1 cellular context compared by ENCODE assay signal in the genomic region with DNA sequence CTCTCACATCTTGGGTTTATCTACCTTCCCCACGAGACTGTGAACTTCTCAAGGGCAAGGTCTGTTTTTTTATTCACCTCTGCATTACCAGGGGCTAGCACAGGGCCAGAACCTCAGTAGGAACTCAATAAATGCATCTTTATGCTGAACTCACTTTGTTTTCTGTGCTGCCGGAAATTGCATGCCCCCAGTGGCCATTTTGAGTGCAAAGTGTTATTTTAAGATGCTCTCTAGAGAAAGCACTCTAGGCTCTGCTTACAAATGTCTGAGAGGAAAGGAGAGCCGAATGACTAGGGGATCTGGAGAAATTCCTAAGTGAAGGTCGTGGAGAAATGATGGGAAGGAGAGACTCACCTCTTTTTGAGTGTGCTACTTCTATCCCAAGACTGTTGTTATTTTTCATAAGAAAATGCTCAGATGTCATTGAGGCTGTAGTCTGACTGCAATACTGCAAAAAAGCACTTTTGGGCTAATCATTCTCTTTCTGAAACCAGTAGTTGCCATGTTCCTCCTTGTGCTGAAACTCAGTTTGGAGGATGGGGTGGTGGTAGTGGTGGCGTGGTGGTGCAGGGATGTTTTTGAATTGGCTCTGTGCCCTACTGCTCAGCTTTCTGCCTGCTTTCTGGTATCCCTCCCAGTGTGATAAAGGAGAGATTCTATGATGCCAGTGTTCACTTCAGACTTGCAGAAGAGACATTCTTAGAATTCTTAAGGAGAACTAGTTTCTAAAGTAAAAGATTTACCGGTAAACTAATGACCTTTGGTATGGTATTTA.
TF ChIP-seq lines count a peak whose summit lies in the region.

No MANE protein-coding gene starts in this region.

TF ChIP-seq in SK-N-SH, 30 proteins besides CTCF, POLR2A, EP300 and RAD21 (continued from another document):
- TF ChIP-seq, protein P1, sequence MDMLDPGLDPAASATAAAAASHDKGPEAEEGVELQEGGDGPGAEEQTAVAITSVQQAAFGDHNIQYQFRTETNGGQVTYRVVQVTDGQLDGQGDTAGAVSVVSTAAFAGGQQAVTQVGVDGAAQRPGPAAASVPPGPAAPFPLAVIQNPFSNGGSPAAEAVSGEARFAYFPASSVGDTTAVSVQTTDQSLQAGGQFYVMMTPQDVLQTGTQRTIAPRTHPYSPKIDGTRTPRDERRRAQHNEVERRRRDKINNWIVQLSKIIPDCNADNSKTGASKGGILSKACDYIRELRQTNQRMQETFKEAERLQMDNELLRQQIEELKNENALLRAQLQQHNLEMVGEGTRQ (IDR thresholded peaks at IDR 0.05; ENCODE audit: borderline replicate concordance, low read depth, low read length), result no peak
- TF ChIP-seq, protein P2, sequence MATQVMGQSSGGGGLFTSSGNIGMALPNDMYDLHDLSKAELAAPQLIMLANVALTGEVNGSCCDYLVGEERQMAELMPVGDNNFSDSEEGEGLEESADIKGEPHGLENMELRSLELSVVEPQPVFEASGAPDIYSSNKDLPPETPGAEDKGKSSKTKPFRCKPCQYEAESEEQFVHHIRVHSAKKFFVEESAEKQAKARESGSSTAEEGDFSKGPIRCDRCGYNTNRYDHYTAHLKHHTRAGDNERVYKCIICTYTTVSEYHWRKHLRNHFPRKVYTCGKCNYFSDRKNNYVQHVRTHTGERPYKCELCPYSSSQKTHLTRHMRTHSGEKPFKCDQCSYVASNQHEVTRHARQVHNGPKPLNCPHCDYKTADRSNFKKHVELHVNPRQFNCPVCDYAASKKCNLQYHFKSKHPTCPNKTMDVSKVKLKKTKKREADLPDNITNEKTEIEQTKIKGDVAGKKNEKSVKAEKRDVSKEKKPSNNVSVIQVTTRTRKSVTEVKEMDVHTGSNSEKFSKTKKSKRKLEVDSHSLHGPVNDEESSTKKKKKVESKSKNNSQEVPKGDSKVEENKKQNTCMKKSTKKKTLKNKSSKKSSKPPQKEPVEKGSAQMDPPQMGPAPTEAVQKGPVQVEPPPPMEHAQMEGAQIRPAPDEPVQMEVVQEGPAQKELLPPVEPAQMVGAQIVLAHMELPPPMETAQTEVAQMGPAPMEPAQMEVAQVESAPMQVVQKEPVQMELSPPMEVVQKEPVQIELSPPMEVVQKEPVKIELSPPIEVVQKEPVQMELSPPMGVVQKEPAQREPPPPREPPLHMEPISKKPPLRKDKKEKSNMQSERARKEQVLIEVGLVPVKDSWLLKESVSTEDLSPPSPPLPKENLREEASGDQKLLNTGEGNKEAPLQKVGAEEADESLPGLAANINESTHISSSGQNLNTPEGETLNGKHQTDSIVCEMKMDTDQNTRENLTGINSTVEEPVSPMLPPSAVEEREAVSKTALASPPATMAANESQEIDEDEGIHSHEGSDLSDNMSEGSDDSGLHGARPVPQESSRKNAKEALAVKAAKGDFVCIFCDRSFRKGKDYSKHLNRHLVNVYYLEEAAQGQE (IDR thresholded peaks at IDR 0.05; ENCODE audit: low read depth, low read length), result no peak
- no peak for TF ChIP-seq NRF1 (IDR thresholded peaks at IDR 0.05; ENCODE audit: low read depth, low read length)
- TF ChIP-seq FOXJ3 (CRISPR knock-in tag; IDR thresholded peaks at IDR 0.05), result no peak
- TF ChIP-seq JUND (IDR thresholded peaks at IDR 0.05), result no peak
- TF ChIP-seq GATA2 (CRISPR knock-in tag; IDR thresholded peaks at IDR 0.05), result no peak
- TF ChIP-seq GABPA (IDR thresholded peaks at IDR 0.05; ENCODE audit: low read depth), result no peak
- no peak for TF ChIP-seq RCOR1 (IDR thresholded peaks at IDR 0.05; ENCODE audit: low read length)
- no peak for TF ChIP-seq SMC3 (IDR thresholded peaks at IDR 0.05; ENCODE audit: low read depth, low read length)
- no peak for TF ChIP-seq RFX5 (IDR thresholded peaks at IDR 0.05; ENCODE audit: low read length)
- peak; percentile 37; the same call in 1 of the 2 replicates for TF ChIP-seq TCF12 (IDR thresholded peaks at IDR 0.05)
- TF ChIP-seq NFIC (IDR thresholded peaks at IDR 0.05; ENCODE audit: borderline replicate concordance), result peak; percentile 74
- no peak for TF ChIP-seq SIN3A (IDR thresholded peaks at IDR 0.05; ENCODE audit: borderline replicate concordance, low read depth, low read length)
- TF ChIP-seq CHD2 (IDR thresholded peaks at IDR 0.05; ENCODE audit: low read length, partially characterized antibody), result no peak
- TF ChIP-seq, protein P3, sequence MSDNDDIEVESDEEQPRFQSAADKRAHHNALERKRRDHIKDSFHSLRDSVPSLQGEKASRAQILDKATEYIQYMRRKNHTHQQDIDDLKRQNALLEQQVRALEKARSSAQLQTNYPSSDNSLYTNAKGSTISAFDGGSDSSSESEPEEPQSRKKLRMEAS (IDR thresholded peaks at IDR 0.05; ENCODE audit: low read depth), result no peak
- TF ChIP-seq EZH2phosphoT487 (IDR thresholded peaks at IDR 0.05; ENCODE audit: borderline replicate concordance, low read depth), result no peak
- TF ChIP-seq, protein P4, sequence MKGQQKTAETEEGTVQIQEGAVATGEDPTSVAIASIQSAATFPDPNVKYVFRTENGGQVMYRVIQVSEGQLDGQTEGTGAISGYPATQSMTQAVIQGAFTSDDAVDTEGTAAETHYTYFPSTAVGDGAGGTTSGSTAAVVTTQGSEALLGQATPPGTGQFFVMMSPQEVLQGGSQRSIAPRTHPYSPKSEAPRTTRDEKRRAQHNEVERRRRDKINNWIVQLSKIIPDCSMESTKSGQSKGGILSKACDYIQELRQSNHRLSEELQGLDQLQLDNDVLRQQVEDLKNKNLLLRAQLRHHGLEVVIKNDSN (IDR thresholded peaks at IDR 0.05; ENCODE audit: borderline replicate concordance, low read depth), result no peak
- TF ChIP-seq YY1 (IDR thresholded peaks at IDR 0.05; ENCODE audit: low read depth), result peak; percentile 67; the same call in 1 of the 2 replicates
- no peak for TF ChIP-seq TAF1 (IDR thresholded peaks at IDR 0.05; ENCODE audit: borderline replicate concordance, low read depth, low read length)
- TF ChIP-seq FOXM1 (IDR thresholded peaks at IDR 0.05; ENCODE audit: low read depth), result no peak
- no peak; the same call in 1 of the 2 replicates for TF ChIP-seq RXRA (IDR thresholded peaks at IDR 0.05; ENCODE audit: borderline replicate concordance, low read depth)
- TF ChIP-seq, protein P5, sequence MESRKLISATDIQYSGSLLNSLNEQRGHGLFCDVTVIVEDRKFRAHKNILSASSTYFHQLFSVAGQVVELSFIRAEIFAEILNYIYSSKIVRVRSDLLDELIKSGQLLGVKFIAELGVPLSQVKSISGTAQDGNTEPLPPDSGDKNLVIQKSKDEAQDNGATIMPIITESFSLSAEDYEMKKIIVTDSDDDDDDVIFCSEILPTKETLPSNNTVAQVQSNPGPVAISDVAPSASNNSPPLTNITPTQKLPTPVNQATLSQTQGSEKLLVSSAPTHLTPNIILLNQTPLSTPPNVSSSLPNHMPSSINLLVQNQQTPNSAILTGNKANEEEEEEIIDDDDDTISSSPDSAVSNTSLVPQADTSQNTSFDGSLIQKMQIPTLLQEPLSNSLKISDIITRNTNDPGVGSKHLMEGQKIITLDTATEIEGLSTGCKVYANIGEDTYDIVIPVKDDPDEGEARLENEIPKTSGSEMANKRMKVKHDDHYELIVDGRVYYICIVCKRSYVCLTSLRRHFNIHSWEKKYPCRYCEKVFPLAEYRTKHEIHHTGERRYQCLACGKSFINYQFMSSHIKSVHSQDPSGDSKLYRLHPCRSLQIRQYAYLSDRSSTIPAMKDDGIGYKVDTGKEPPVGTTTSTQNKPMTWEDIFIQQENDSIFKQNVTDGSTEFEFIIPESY (IDR thresholded peaks at IDR 0.05; ENCODE audit: borderline replicate concordance, low read depth), result no peak
- TF ChIP-seq MEF2A (IDR thresholded peaks at IDR 0.05; ENCODE audit: borderline replicate concordance, low read depth), result no peak
